In the genomic region with DNA sequence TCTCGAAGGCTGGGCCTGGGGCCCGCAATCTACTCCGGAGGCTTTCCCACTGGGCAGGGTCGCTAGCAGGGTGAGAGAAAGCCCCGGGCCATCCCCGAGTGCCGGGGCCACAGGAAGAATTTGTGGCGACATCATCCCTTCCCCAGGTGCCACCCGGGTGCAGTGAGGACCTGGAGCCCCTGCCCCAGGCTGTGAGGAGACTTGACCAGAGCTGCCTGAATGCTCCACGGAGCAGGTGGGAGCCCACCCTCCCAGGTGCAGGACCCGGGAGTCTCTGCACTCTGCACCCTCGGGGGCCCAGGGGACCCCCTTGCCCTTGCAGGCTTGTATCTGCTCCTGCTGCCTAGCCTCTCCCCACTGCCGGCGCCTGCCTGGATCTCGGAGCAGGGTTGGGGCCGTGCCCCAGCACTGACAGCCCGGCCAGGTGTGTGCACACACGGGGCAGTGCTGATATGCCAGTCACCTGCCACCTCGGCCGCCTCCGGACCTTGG, we compare ENCODE assay signal across 8 cellular contexts.
DNase-seq lines count a peak whose midpoint lies in the region; ATAC-seq and TF ChIP-seq lines count a peak whose summit lies in the region.

No MANE protein-coding gene starts in this region.

- H3K27me3 ChIP-seq in mesenchymal stem cell (ENCODE audit: control insufficient read depth in 1 of 2, insufficient read depth in 1 of 2, low read length in 2 of 2), result no peaks in the 10 kb centered on the region
- peaks cover 8% of the 10 kb centered on the region for H3K27me3 ChIP-seq in CD8-positive, alpha-beta memory T cell (ENCODE audit: insufficient read depth, low read length, poor library complexity, severe bottlenecking)

- no peak overlapping the region for H3K27ac ChIP-seq in mesenchymal stem cell (ENCODE audit: low read length, poor library complexity, severe bottlenecking)
- H3K27ac ChIP-seq in CD8-positive, alpha-beta memory T cell (ENCODE audit: low read depth, low read length), result no peak overlapping the region

- peaks cover 29 to 60% of the 10 kb centered on the region in 2 donors for H3K27me3 Mint-ChIP-seq in CD8-positive, alpha-beta memory T cell

- H4K91ac ChIP-seq in mesenchymal stem cell (ENCODE audit: low read length), result peak overlapping the region; percentile 59

- H3K9ac ChIP-seq in mesenchymal stem cell (ENCODE audit: low read length), result peak overlapping the region; percentile 60

- 38% methylated on average over 18 of the region's 21 CpGs for WGBS in mesenchymal stem cell

- H2BK5ac ChIP-seq in mesenchymal stem cell (ENCODE audit: low read depth, low read length, poor library complexity, severe bottlenecking), result no peak overlapping the region

- ATAC-seq in HG02759 (IDR thresholded peaks at IDR 0.05; ENCODE audit: unreplicated experiment) (peak; percentile 10), GM21825 (IDR thresholded peaks at IDR 0.05; ENCODE audit: unreplicated experiment) (no peak), HG03135 (IDR thresholded peaks at IDR 0.05; ENCODE audit: unreplicated experiment) (no peak)

- peak overlapping the region; percentile 29 for H2BK15ac ChIP-seq in mesenchymal stem cell (ENCODE audit: low read depth, poor library complexity, severe bottlenecking)

- H3K79me1 ChIP-seq in mesenchymal stem cell (replicated peaks; ENCODE audit: low read length, poor library complexity, severe bottlenecking), result no peaks in the 10 kb centered on the region

- H3K4me3 Mint-ChIP-seq in CD8-positive, alpha-beta memory T cell, result no peak overlapping the region

- POLR2A ChIA-PET in AG04449 (lab: Yijun Ruan, JAX), result no interaction called here
- POLR2A ChIA-PET in CD8-positive, alpha-beta memory T cell (lab: Charles Lee), result no interaction called here

- peak overlapping the region; percentile 48 for H2AFZ ChIP-seq in mesenchymal stem cell (ENCODE audit: low read depth, low read length)

- H3K9me3 ChIP-seq in mesenchymal stem cell (ENCODE audit: control insufficient read depth, low read length), result no peaks in the 10 kb centered on the region
- no peaks in the 10 kb centered on the region for H3K9me3 ChIP-seq in CD8-positive, alpha-beta memory T cell (ENCODE audit: low read length)

- H3K36me3 ChIP-seq in mesenchymal stem cell (ENCODE audit: control insufficient read depth in 1 of 2, insufficient read depth in 2 of 2, low read depth in 1 of 2, low read length in 2 of 2), result no peaks in the 10 kb centered on the region
- no peaks in the 10 kb centered on the region for H3K36me3 ChIP-seq in CD8-positive, alpha-beta memory T cell (ENCODE audit: insufficient read depth, low read length)

- DNase-seq in AG04449 (ENCODE audit: low read depth, low spot score) (no peak), astrocyte of the spinal cord (ENCODE audit: low read depth, low spot score) (no peak), mesenchymal stem cell (no peak)
- no peak for DNase-seq in stimulated activated naive CD4-positive, alpha-beta T cell treated with Interleukin-2 at 50 U/mL for 16 hours (lab: John Stamatoyannopoulos, UW)
- no peak for DNase-seq in CD8-positive, alpha-beta memory T cell

- H3K23ac ChIP-seq in mesenchymal stem cell (ENCODE audit: low read length in 2 of 2), result no peak overlapping the region

- H3K36me3 Mint-ChIP-seq in CD8-positive, alpha-beta memory T cell, result no peaks in the 10 kb centered on the region

- H4K8ac ChIP-seq in mesenchymal stem cell (ENCODE audit: low read length), result peak overlapping the region; percentile 80

- no peak overlapping the region for H2AK5ac ChIP-seq in mesenchymal stem cell (ENCODE audit: low read length, severe bottlenecking)

- no peak for TF ChIP-seq CTCF in AG04449 (IDR thresholded peaks at IDR 0.05; ENCODE audit: insufficient read depth, low read length, missing control alignments)
- no peak for TF ChIP-seq CTCF in astrocyte of the spinal cord (IDR thresholded peaks at IDR 0.05; ENCODE audit: low read depth, low read length)

- in situ Hi-C loops in astrocyte of the spinal cord (cut with HindIII; ENCODE audit: low sequenced_read_pairs), result no loop called here

- H3K4me3 ChIP-seq in AG04449 (ENCODE audit: low read depth, low read length) (peak overlapping the region; percentile 66), astrocyte of the spinal cord (ENCODE audit: low read depth, low read length) (peak overlapping the region; percentile 58), mesenchymal stem cell (ENCODE audit: insufficient read depth in 1 of 2, low read depth in 1 of 2, low read length in 2 of 2) (peak overlapping the region; percentile 65 to 84)
- H3K4me3 ChIP-seq in CD8-positive, alpha-beta memory T cell (ENCODE audit: low read length), result no peak overlapping the region

- peaks cover 0 to 12% (median 5%) of the 10 kb centered on the region in 3 donors for H3K4me1 Mint-ChIP-seq in CD8-positive, alpha-beta memory T cell

- H2BK120ac ChIP-seq in mesenchymal stem cell (ENCODE audit: low read depth, low read length), result no peak overlapping the region

- H3K4ac ChIP-seq in mesenchymal stem cell (ENCODE audit: low read depth in 1 of 2, low read length in 2 of 2), result no peak overlapping the region

- CTCF ChIA-PET in AG04449 (lab: Yijun Ruan, JAX), result no interaction called here
- CTCF ChIA-PET in CD8-positive, alpha-beta memory T cell (lab: Charles Lee), result no interaction called here

- peaks cover 0 to 9% (median 6%) of the 10 kb centered on the region in 5 donors for H3K9me3 Mint-ChIP-seq in CD8-positive, alpha-beta memory T cell

- H3K4me2 ChIP-seq in mesenchymal stem cell (ENCODE audit: low read length, poor library complexity, severe bottlenecking), result peak overlapping the region; percentile 91

- H3K4me1 ChIP-seq in mesenchymal stem cell (ENCODE audit: control insufficient read depth, insufficient read depth, low read depth, low read length), result peaks cover 4% of the 10 kb centered on the region
- no peaks in the 10 kb centered on the region for H3K4me1 ChIP-seq in CD8-positive, alpha-beta memory T cell (ENCODE audit: insufficient read depth, low read length)

- H3K14ac ChIP-seq in mesenchymal stem cell (ENCODE audit: low read length in 2 of 2), result no peak overlapping the region

- no peak overlapping the region for H2BK12ac ChIP-seq in mesenchymal stem cell (ENCODE audit: low read length in 2 of 2)

- no peak overlapping the region for H3K18ac ChIP-seq in mesenchymal stem cell (ENCODE audit: low read depth in 1 of 2, low read length in 2 of 2)

- H3K27ac Mint-ChIP-seq in CD8-positive, alpha-beta memory T cell, result no peak overlapping the region
